ENCODE assay signal across 23 cellular contexts in genomic region chr5:132323202-132323601, GRCh38. TPM values are rescaled to one million over a fixed set of nuclear protein-coding genes. Genes with fewer than 3 reads are reported as not detected.
A peak's percentile ranks its signal among the peaks of the same experiment; 100 is the strongest.
DNase-seq lines count a peak whose midpoint lies in the region; ATAC-seq, FAIRE-seq and TF ChIP-seq lines count a peak whose summit lies in the region.
"Had no signal": no experiment of that assay in that cellular context is flagged by ENCODE, and none has a peak within 500 bp of the region (broad histone marks: within the 10 kb centered on the region; RNA-seq: fewer than 3 reads in every experiment).

No MANE protein-coding gene starts in this region.

- TF ChIP-seq CTCF in H1 (IDR thresholded peaks at IDR 0.05; ENCODE audit: control extremely low read depth in 1 of 3, insufficient read depth in 1 of 3, low read depth in 1 of 3, low read length in 3 of 3) (no peak), progenitor cell of endocrine pancreas (IDR thresholded peaks at IDR 0.05; ENCODE audit: unreplicated experiment) (no peak)

- H3K4me3 ChIP-seq in SJSA1, result no peak overlapping the region
- H3K4me3 ChIP-seq in H1 (ENCODE audit: extremely low read depth in 1 of 4, insufficient read depth in 2 of 4, low read depth in 3 of 4, low read length in 4 of 4), result no peak overlapping the region
- H3K4me3 ChIP-seq: A549 had no signal

- H2AK5ac ChIP-seq in H1 (ENCODE audit: low read depth, low read length), result no peak overlapping the region

- POLR2A ChIA-PET in H1 (lab: Charles Lee; ENCODE audit: partially characterized antibody), result interaction anchor here (1.1 to 3.7 kb wide), 2 partner anchors 30 to 65 kb away, joined by 3 to 14 read pairs; partner anchors contain the start of gene SLC22A4

- TF ChIP-seq RAD21 in H1 (IDR thresholded peaks at IDR 0.05 in 1 of 2, conservative IDR thresholded peaks at IDR 0.05 in 1 of 2; ENCODE audit: low read depth in 2 of 2, low read length in 2 of 2), result no peak

- no peak overlapping the region for H3K4ac ChIP-seq in H1 (replicated peaks; ENCODE audit: insufficient read length, low read depth, low read length)

- H2BK20ac ChIP-seq in H1 (ENCODE audit: low read length), result no peak overlapping the region; the same call in 1 of the 2 replicates

- H3K27ac ChIP-seq in SJSA1, result peak overlapping the region; percentile 68
- H3K27ac ChIP-seq in H1 (ENCODE audit: low read depth, low read length), result no peak overlapping the region
- H3K27ac ChIP-seq: 22Rv1, A549, C4-2B had no signal

- no peak overlapping the region for H2AFZ ChIP-seq in H1 (ENCODE audit: low read length)

- H3K27ac Mint-ChIP-seq in progenitor cell of endocrine pancreas, result peak overlapping the region; percentile 47
- H3K27ac Mint-ChIP-seq: CD4-positive, alpha-beta T cell; HFFc6; IgD-negative memory B cell had no signal

- H3K79me2 ChIP-seq in H1 (ENCODE audit: control insufficient read depth in 1 of 2, insufficient read depth in 2 of 2, low read length in 2 of 2), result no peaks in the 10 kb centered on the region

- ATAC-seq in GM21367 (IDR thresholded peaks at IDR 0.05; ENCODE audit: unreplicated experiment), result no peak
- ATAC-seq: A549, HCT116 had no signal

- no peak overlapping the region for H3K23ac ChIP-seq in H1 (ENCODE audit: insufficient read length)

- peaks cover 33% of the 10 kb centered on the region for H3K4me1 ChIP-seq in SJSA1 (replicated peaks)
- H3K4me1 ChIP-seq in H1 (replicated peaks in 1 of 4; ENCODE audit: control insufficient read depth in 3 of 4, insufficient read depth in 4 of 4, low read length in 3 of 4), result peaks cover 5 to 10% (median 7%) of the 10 kb centered on the region in 4 experiments

- H3K23me2 ChIP-seq in H1 (ENCODE audit: low read depth, low read length), result no peaks in the 10 kb centered on the region

- H2BK12ac ChIP-seq in H1 (ENCODE audit: low read depth, low read length), result peak overlapping the region; percentile 35; the same call in 1 of the 2 replicates

- no peak overlapping the region for H2BK120ac ChIP-seq in H1 (replicated peaks; ENCODE audit: low read depth, low read length)

- TF ChIP-seq EP300 in H1 (IDR thresholded peaks at IDR 0.05; ENCODE audit: borderline replicate concordance in 1 of 2, low read depth in 2 of 2, low read length in 2 of 2), result no peak

- DNase-seq in NCI-H82 (lab: John Stamatoyannopoulos, UW) (peak; percentile 2), NCI-H82 treated with DMSO at 0.1 percent for 48 hours (lab: John Stamatoyannopoulos, UW; ENCODE audit: unreplicated experiment) (no peak), SJSA1 (ENCODE audit: low read depth in 1 of 2, low spot score in 2 of 2) (no peak), H1 (ENCODE audit: low read depth in 1 of 2, low spot score in 2 of 2) (no peak), progenitor cell of endocrine pancreas (ENCODE audit: low spot score, unreplicated experiment) (no peak), HuH-7 (ENCODE audit: low spot score) (no peak)
- DNase-seq in stimulated activated CD4-positive, alpha-beta T cell treated with anti-CD3 and anti-CD28 coated beads, Interleukin-4, amount 100 ng/mL, for 24 hours, result no peak
- DNase-seq: AML-193; CD4-positive, alpha-beta T cell; DMS153; DMS79; GDM1; HFFc6 had no signal

- no peak overlapping the region for H3K18ac ChIP-seq in H1 (ENCODE audit: extremely low read depth, low read length)

- no peak overlapping the region for H3K56ac ChIP-seq in H1 (replicated peaks; ENCODE audit: insufficient read length, low read depth, low read length)

- H3K36me3 ChIP-seq in SJSA1 (no peaks in the 10 kb centered on the region), H1 (ENCODE audit: control insufficient read depth in 2 of 4, insufficient read depth in 4 of 4, low read length in 3 of 4) (no peaks in the 10 kb centered on the region)

- CTCF ChIA-PET in H1 (lab: Charles Lee; ENCODE audit: partially characterized antibody), result interaction anchor here (0.7 to 1.5 kb wide), 3 partner anchors 30 to 239 kb away, joined by 3 to 6 read pairs (median 3); no protein-coding TSS in a partner anchor

- no peaks in the 10 kb centered on the region for H3K36me3 Mint-ChIP-seq in progenitor cell of endocrine pancreas (ENCODE audit: insufficient read depth)

- TF ChIP-seq POLR2A in H1 (IDR thresholded peaks at IDR 0.05; ENCODE audit: control extremely low read depth in 1 of 2, low read depth in 2 of 2, low read length in 2 of 2), result no peak

- WGBS in H1 (ENCODE audit: extremely low coverage in 1 of 2, insufficient coverage in 1 of 2, insufficient read length in 1 of 2, insufficient replicate concordance in 2 of 2, low coverage in 1 of 2, low lambda C conversion rate in 2 of 2, missing lambda C conversion rate in 1 of 2), 2 experiments, result 94% methylated on average over 5 of the region's 5 CpGs; no CpG with 5 or more reads in 1 of the 2 experiments

- peak overlapping the region; percentile 7; the same call in 1 of the 2 replicates for H2BK5ac ChIP-seq in H1 (ENCODE audit: low read depth, low read length)

- H3K9me3 Mint-ChIP-seq in progenitor cell of endocrine pancreas (ENCODE audit: low read depth), result no peaks in the 10 kb centered on the region
- H3K9me3 Mint-ChIP-seq: CD4-positive, alpha-beta T cell; HFFc6; IgD-negative memory B cell had no signal

- no peak overlapping the region for H4K5ac ChIP-seq in H1 (ENCODE audit: insufficient read length, low read depth, low read length)

- no peak for FAIRE-seq in H1 (lab: Jason Lieb, UNC)
- FAIRE-seq: A549, GM12892, GM18507, H54, HTR-8/SVneo had no signal

- H3K14ac ChIP-seq in H1 (ENCODE audit: insufficient read length), result no peak overlapping the region

- H3K9me3 ChIP-seq in SJSA1 (replicated peaks), result no peaks in the 10 kb centered on the region
- H3K9me3 ChIP-seq in H1 (ENCODE audit: insufficient read depth in 2 of 2, low read depth in 1 of 2, low read length in 1 of 2), result no peaks in the 10 kb centered on the region
- H3K9me3 ChIP-seq: A549 had no signal

- no peak overlapping the region for H2BK15ac ChIP-seq in H1 (ENCODE audit: low read length)

- no peaks in the 10 kb centered on the region for H3K79me1 ChIP-seq in H1 (ENCODE audit: low read depth, low read length)

- H3K4me2 ChIP-seq in H1 (ENCODE audit: insufficient read depth in 1 of 2, low read depth in 2 of 2, low read length in 2 of 2), result no peak overlapping the region
- H3K4me2 ChIP-seq: A549 had no signal

- H4K8ac ChIP-seq in H1 (ENCODE audit: extremely low read depth, insufficient read depth, low read length), result no peak overlapping the region

- no peak overlapping the region for H4K91ac ChIP-seq in H1 (replicated peaks; ENCODE audit: insufficient read length, low read length)

- no peaks in the 10 kb centered on the region for H4K20me1 ChIP-seq in H1 (replicated peaks in 1 of 2; ENCODE audit: control insufficient read depth in 1 of 2, insufficient read depth in 2 of 2, low read length in 2 of 2)

- H3K9ac ChIP-seq in H1 (replicated peaks in 1 of 4; ENCODE audit: extremely low read depth in 1 of 4, low read depth in 3 of 4, low read length in 3 of 4), result no peak overlapping the region; a peak in 2 of 7 replicates

- H3K27me3 Mint-ChIP-seq in progenitor cell of endocrine pancreas, result no peaks in the 10 kb centered on the region
- H3K27me3 Mint-ChIP-seq: CD4-positive, alpha-beta T cell; IgD-negative memory B cell had no signal

- H3K27me3 ChIP-seq in SJSA1 (replicated peaks), result no peaks in the 10 kb centered on the region
- no peaks in the 10 kb centered on the region for H3K27me3 ChIP-seq in H1 (replicated peaks in 1 of 4; ENCODE audit: control insufficient read depth in 3 of 4, extremely low read depth in 1 of 4, insufficient read depth in 3 of 4, low read length in 3 of 4)

- peaks cover 10% of the 10 kb centered on the region for H3K4me1 Mint-ChIP-seq in progenitor cell of endocrine pancreas (ENCODE audit: low read depth)
- H3K4me1 Mint-ChIP-seq: IgD-negative memory B cell had no signal

- no peak overlapping the region for H3K4me3 Mint-ChIP-seq in progenitor cell of endocrine pancreas (ENCODE audit: low read depth)
- H3K4me3 Mint-ChIP-seq: CD4-positive, alpha-beta T cell; HFFc6; IgD-negative memory B cell had no signal

TF ChIP-seq in H1, 55 proteins besides CTCF, POLR2A, EP300 and RAD21:
- TF ChIP-seq FOSL1 (IDR thresholded peaks at IDR 0.05; ENCODE audit: insufficient read depth, low read depth, low read length) (no peak), BACH1 (IDR thresholded peaks at IDR 0.05; ENCODE audit: low read length) (no peak)

RNA-seq across cellular contexts. Expression of gene SLC22A4, which starts 29.0 kb away (rescaled TPM):
- total RNA-seq in SJSA1 (2014; rRNA removed; shearing (Covaris generic)), result 3.8 and 4.4 TPM in 2 replicates
- total RNA-seq in H1 (2021; fragmentation: NEBNext Ultra II Directional; extraction: Animal tissue kit (Norgen Biotek cat#: 25700)), result 0.54 and 0.60 TPM in 2 replicates
- polyA plus RNA-seq in H1 (2011; rRNA removed), result 0.31 and 0.45 TPM in 2 replicates
- 0.30 TPM for polyA plus RNA-seq in H1 (2011; cell fraction: cytosol; rRNA removed)
- 0.44 TPM for polyA plus RNA-seq in H1 (2011; cell fraction: nucleus; rRNA removed)
- 0.17 to 0.24 TPM (median 0.19 TPM) in 3 of 4 replicates, not detected in the other for polyA plus RNA-seq in H1 (2012, experiment 1 of 2)
- polyA plus RNA-seq in H1 (2012, experiment 2 of 2), result not detected
- polyA plus RNA-seq in H1 (2013, experiment 1 of 2), result 0.08 TPM
- polyA plus RNA-seq in H1 (2013, experiment 2 of 2), result 0.13 TPM
- polyA minus RNA-seq in H1 (2011; rRNA and poly(A)+ RNA removed), result 0.37 and 0.38 TPM in 2 replicates
- 0.81 TPM for polyA minus RNA-seq in H1 (2011; cell fraction: cytosol; rRNA and poly(A)+ RNA removed)
- polyA minus RNA-seq in H1 (2011; cell fraction: nucleus; rRNA and poly(A)+ RNA removed), result 1.00 TPM
- 0.48 TPM in 1 of 2 replicates, not detected in the other for total RNA-seq in progenitor cell of endocrine pancreas
- polyA plus RNA-seq: IgD-negative memory B cell had no signal

RNA-seq across cellular contexts. Expression of gene SLC22A5, which starts 46.3 kb away (rescaled TPM):
- 2.4 and 3.5 TPM in 2 replicates for total RNA-seq in SJSA1 (2014; rRNA removed; shearing (Covaris generic))
- total RNA-seq in H1 (2021; fragmentation: NEBNext Ultra II Directional; extraction: Animal tissue kit (Norgen Biotek cat#: 25700)), result 2.7 and 4.0 TPM in 2 replicates
- polyA plus RNA-seq in H1 (2011; rRNA removed), result 7.3 and 9.0 TPM in 2 replicates
- 4.8 TPM for polyA plus RNA-seq in H1 (2011; cell fraction: cytosol; rRNA removed)
- polyA plus RNA-seq in H1 (2011; cell fraction: nucleus; rRNA removed), result 21.0 TPM
- 3.4 to 4.8 TPM (median 3.8 TPM) in 4 replicates for polyA plus RNA-seq in H1 (2012, experiment 1 of 2)
- 0.71 TPM for polyA plus RNA-seq in H1 (2012, experiment 2 of 2)
- polyA plus RNA-seq in H1 (2013, experiment 1 of 2), result 3.8 TPM
- 3.6 TPM for polyA plus RNA-seq in H1 (2013, experiment 2 of 2)
- polyA minus RNA-seq in H1 (2011; rRNA and poly(A)+ RNA removed), result 11.7 and 21.8 TPM in 2 replicates
- 3.0 TPM for polyA minus RNA-seq in H1 (2011; cell fraction: cytosol; rRNA and poly(A)+ RNA removed)
- polyA minus RNA-seq in H1 (2011; cell fraction: nucleus; rRNA and poly(A)+ RNA removed), result 4.6 TPM
- 14.3 and 14.7 TPM in 2 replicates for total RNA-seq in progenitor cell of endocrine pancreas
